In the genomic region with DNA sequence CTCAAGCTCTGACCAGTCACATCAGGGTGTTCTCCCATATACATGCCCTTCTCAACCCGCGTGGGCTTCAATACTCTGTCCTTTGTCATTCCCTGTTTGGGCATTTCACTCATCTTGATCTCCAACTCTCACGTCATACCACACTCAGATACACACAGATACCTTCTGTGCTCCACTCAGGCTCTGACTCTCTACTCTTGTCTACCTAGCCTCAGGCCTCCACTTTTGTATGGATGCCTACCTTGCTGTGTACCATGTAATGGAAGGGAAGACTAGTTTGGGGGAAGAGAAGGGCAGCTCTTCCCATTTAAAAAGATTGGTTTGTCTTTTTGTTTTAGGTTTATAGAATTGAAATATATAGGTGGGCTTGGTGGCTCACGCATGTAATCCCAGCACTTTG, we compare ENCODE assay signal across 22 cellular contexts. TPM values are rescaled to one million over a fixed set of nuclear protein-coding genes. Genes with fewer than 3 reads are reported as not detected.
DNase-seq lines count a peak whose midpoint lies in the region; ATAC-seq and TF ChIP-seq lines count a peak whose summit lies in the region.
"Had no signal": no experiment of that assay in that cellular context is flagged by ENCODE, and none has a peak within 500 bp of the region (broad histone marks: within the 10 kb centered on the region; RNA-seq: fewer than 3 reads in every experiment).

No MANE protein-coding gene starts in this region.

- WGBS in thymus = 96% methylated on average over 4 of the region's 4 CpGs

- no peak for TF ChIP-seq CTCF in WERI-Rb-1 (IDR thresholded peaks at IDR 0.05; ENCODE audit: low read depth, low read length)

- H3K4me1 ChIP-seq in thymus (ENCODE audit: control insufficient read depth, insufficient read depth, low read length) = no peaks in the 10 kb centered on the region
- H3K4me1 ChIP-seq: ascending aorta, right atrium auricular region had no signal

- peaks cover 34% of the 10 kb centered on the region for H3K36me3 ChIP-seq in KOPT-K1 (ENCODE audit: insufficient read depth, low read length)
- no peaks in the 10 kb centered on the region for H3K36me3 ChIP-seq in thymus (ENCODE audit: control insufficient read depth, insufficient read depth)
- H3K36me3 ChIP-seq in WERI-Rb-1 = peaks cover 15% of the 10 kb centered on the region
- H3K36me3 ChIP-seq: right atrium auricular region had no signal

- H3K9me3 ChIP-seq in KOPT-K1 (ENCODE audit: insufficient read depth, low read length, poor library complexity, severe bottlenecking) (no peaks in the 10 kb centered on the region), thymus (ENCODE audit: control insufficient read depth) (no peaks in the 10 kb centered on the region), WERI-Rb-1 (ENCODE audit: severe bottlenecking) (no peaks in the 10 kb centered on the region)
- H3K9me3 ChIP-seq: ascending aorta, right atrium auricular region, SK-N-SH had no signal

- no peak overlapping the region for H3K4me3 ChIP-seq in thymus (ENCODE audit: low read length)
- H3K4me3 ChIP-seq in WERI-Rb-1 (ENCODE audit: low read depth, low read length) = no peak overlapping the region
- H3K4me3 ChIP-seq: ascending aorta, dorsolateral prefrontal cortex, right atrium auricular region had no signal

- ATAC-seq in activated naive CD8-positive, alpha-beta T cell treated with anti-CD3 and anti-CD28 coated beads, Interleukin-2, amount 50 U/mL, for 24 hours = peak; percentile 34
- ATAC-seq: left cardiac atrium had no signal

- H3K4me3 Mint-ChIP-seq in activated naive CD4-positive, alpha-beta T cell treated with anti-CD3 and anti-CD28 coated beads, Interleukin-2, amount 10 ng/mL, durations not matched to agents 7 days and 5 days = no peak overlapping the region
- peak overlapping the region; percentile 8 for H3K4me3 Mint-ChIP-seq in activated naive CD8-positive, alpha-beta T cell treated with anti-CD3 and anti-CD28 coated beads, Interleukin-2, amount 50 U/mL, for 24 hours

- H3K27me3 ChIP-seq in thymus (ENCODE audit: control insufficient read depth, insufficient read depth) (no peaks in the 10 kb centered on the region), WERI-Rb-1 (ENCODE audit: insufficient read depth, low read depth, severe bottlenecking) (no peaks in the 10 kb centered on the region)
- H3K27me3 ChIP-seq: ascending aorta, dorsolateral prefrontal cortex, right atrium auricular region had no signal

- H3K36me3 Mint-ChIP-seq in activated naive CD4-positive, alpha-beta T cell treated with anti-CD3 and anti-CD28 coated beads, Interleukin-2, amount 10 ng/mL, durations not matched to agents 7 days and 5 days = peaks cover 18% of the 10 kb centered on the region
- H3K36me3 Mint-ChIP-seq in activated naive CD8-positive, alpha-beta T cell treated with anti-CD3 and anti-CD28 coated beads, Interleukin-2, amount 50 U/mL, for 24 hours (ENCODE audit: low read depth) = peaks cover 29% of the 10 kb centered on the region

- no peak for DNase-seq in activated naive CD4-positive, alpha-beta T cell treated with anti-CD3 and anti-CD28 coated beads, Interleukin-2, amount 10 ng/mL, durations not matched to agents 7 days and 5 days
- DNase-seq in activated naive CD4-positive, alpha-beta T cell treated with anti-CD3 and anti-CD28 coated beads, Interleukin-2, amount 50 U/mL, for 16 hours = no peak
- DNase-seq in activated naive CD8-positive, alpha-beta T cell treated with anti-CD3 and anti-CD28 coated beads, Interleukin-2, amount 50 U/mL, for 24 hours = no peak
- no peak for DNase-seq in NCI-H69 (lab: John Stamatoyannopoulos, UW)
- DNase-seq in WERI-Rb-1 = no peak
- DNase-seq: activated gamma-delta T cell, DMS53, dorsolateral prefrontal cortex, HCEC 1CT, head of caudate nucleus, KG1, left cardiac atrium, NCI-H526 treated with DMSO at 0.1 percent for 48 hours, RPMI8226, SK-N-SH, T1000 had no signal

- H3K27ac Mint-ChIP-seq in activated naive CD4-positive, alpha-beta T cell treated with anti-CD3 and anti-CD28 coated beads, Interleukin-2, amount 10 ng/mL, durations not matched to agents 7 days and 5 days = peak overlapping the region; percentile 82
- H3K27ac Mint-ChIP-seq in activated naive CD8-positive, alpha-beta T cell treated with anti-CD3 and anti-CD28 coated beads, Interleukin-2, amount 50 U/mL, for 24 hours = peak overlapping the region; percentile 90

- CTCF ChIA-PET in activated naive CD4-positive, alpha-beta T cell treated with anti-CD3 and anti-CD28 coated beads, Interleukin-2, amount 10 ng/mL, durations not matched to agents 7 days and 5 days (lab: Charles Lee) = no interaction called here

- no peaks in the 10 kb centered on the region for H3K9me3 Mint-ChIP-seq in activated naive CD4-positive, alpha-beta T cell treated with anti-CD3 and anti-CD28 coated beads, Interleukin-2, amount 10 ng/mL, durations not matched to agents 7 days and 5 days
- no peaks in the 10 kb centered on the region for H3K9me3 Mint-ChIP-seq in activated naive CD8-positive, alpha-beta T cell treated with anti-CD3 and anti-CD28 coated beads, Interleukin-2, amount 50 U/mL, for 24 hours

- no peaks in the 10 kb centered on the region for H3K27me3 Mint-ChIP-seq in activated naive CD4-positive, alpha-beta T cell treated with anti-CD3 and anti-CD28 coated beads, Interleukin-2, amount 10 ng/mL, durations not matched to agents 7 days and 5 days
- no peaks in the 10 kb centered on the region for H3K27me3 Mint-ChIP-seq in activated naive CD8-positive, alpha-beta T cell treated with anti-CD3 and anti-CD28 coated beads, Interleukin-2, amount 50 U/mL, for 24 hours
- H3K27me3 Mint-ChIP-seq: activated CD8-positive, alpha-beta memory T cell treated with anti-CD3 and anti-CD28 coated beads, Interleukin-2, amount 10 ng/mL, durations not matched to agents 7 days and 5 days had no signal

- H3K27ac ChIP-seq in KOPT-K1 (ENCODE audit: low read depth, low read length, poor library complexity, severe bottlenecking) (peak overlapping the region; percentile 43), thymus (ENCODE audit: low read depth) (peak overlapping the region; percentile 69), WERI-Rb-1 (no peak overlapping the region)
- H3K27ac ChIP-seq: ascending aorta, dorsolateral prefrontal cortex, epithelial cell of prostate, right atrium auricular region had no signal

- H3K4me1 Mint-ChIP-seq in activated naive CD4-positive, alpha-beta T cell treated with anti-CD3 and anti-CD28 coated beads, Interleukin-2, amount 10 ng/mL, durations not matched to agents 7 days and 5 days = peaks cover 30% of the 10 kb centered on the region
- peaks cover 55% of the 10 kb centered on the region for H3K4me1 Mint-ChIP-seq in activated naive CD8-positive, alpha-beta T cell treated with anti-CD3 and anti-CD28 coated beads, Interleukin-2, amount 50 U/mL, for 24 hours

RNA-seq across cellular contexts. Expression of a gene that starts 48.6 kb away (rescaled TPM):
- 40.0 TPM for polyA plus RNA-seq in thymus
